1 cellular context compared by ENCODE assay signal in genomic region chr4:181820518-181820917, GRCh38.
TF ChIP-seq lines count a peak whose summit lies in the region.

No MANE protein-coding gene starts in this region.

TF ChIP-seq in HepG2, 621 proteins besides CTCF, POLR2A, EP300 and RAD21:
- TF ChIP-seq ZNF282 (IDR thresholded peaks at IDR 0.05; ENCODE audit: partially characterized antibody) = no peak
- no peak for TF ChIP-seq SOX6 (IDR thresholded peaks at IDR 0.05)
- 0 out of 2 replicates have a peak, but pooled peaks have one; percentile 16 for TF ChIP-seq SOX6 (CRISPR knock-in tag; IDR thresholded peaks at IDR 0.05)
